31 cellular contexts compared by ENCODE assay signal in the genomic region with DNA sequence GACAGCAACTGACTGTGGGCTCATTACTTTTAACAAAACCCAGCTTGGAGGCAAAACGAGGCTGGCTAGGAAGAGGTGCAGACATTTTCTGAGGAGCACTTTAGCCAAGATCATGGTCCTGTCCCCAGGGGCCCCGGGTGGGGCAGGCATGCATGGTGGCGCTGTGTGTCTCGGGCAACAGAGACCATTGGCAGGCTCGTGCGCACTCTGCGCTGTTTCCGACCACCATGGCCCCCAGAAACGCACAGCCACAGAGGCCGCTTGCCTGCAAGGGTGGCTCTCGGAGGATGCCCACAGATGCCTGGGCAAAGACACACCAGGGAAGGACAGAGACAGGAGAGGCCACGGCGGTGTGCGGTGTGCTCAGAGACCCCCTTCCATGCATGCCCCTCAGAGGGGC. TPM values are rescaled to one million over a fixed set of nuclear protein-coding genes. Genes with fewer than 3 reads are reported as not detected.
"Had no signal": no experiment of that assay in that cellular context is flagged by ENCODE, and none has a peak within 500 bp of the region (broad histone marks: within the 10 kb centered on the region; RNA-seq: fewer than 3 reads in every experiment).

No MANE protein-coding gene starts in this region.

- H3K4me2 ChIP-seq: hepatocyte had no signal

- H3K4me3 ChIP-seq: coronary artery, esophagus muscularis mucosa, gastrocnemius medialis, heart right ventricle, hepatocyte had no signal

- H3K9me3 ChIP-seq: esophagus muscularis mucosa, gastrocnemius medialis, heart right ventricle had no signal

- H3K27ac Mint-ChIP-seq: activated CD8-positive, alpha-beta T cell treated with anti-CD3 and anti-CD28 coated beads for 36 hours; activated naive CD8-positive, alpha-beta T cell; activated T-helper 17 cell treated with anti-CD3 and anti-CD28 coated beads, Interleukin-2, amount 50 U/mL, for 72 hours; dendritic cell treated with granulocyte-macrophage colony-stimulating factor and Interleukin-4, amounts not matched to agents 40 ng/mL and 50 ng/mL, for 4 days; effector memory CD8-positive, alpha-beta T cell had no signal

- H3K4me3 Mint-ChIP-seq: activated CD8-positive, alpha-beta T cell treated with anti-CD3 and anti-CD28 coated beads for 36 hours; activated naive CD8-positive, alpha-beta T cell; activated T-cell treated with anti-CD3 and anti-CD28 coated beads, Interleukin-2, amount 50 U/mL, for 4 hours; activated T-helper 17 cell treated with anti-CD3 and anti-CD28 coated beads, Interleukin-2, amount 50 U/mL, for 72 hours; dendritic cell treated with granulocyte-macrophage colony-stimulating factor and Interleukin-4, amounts not matched to agents 40 ng/mL and 50 ng/mL, for 4 days; effector memory CD8-positive, alpha-beta T cell; WTC11 had no signal

- ATAC-seq: activated T-cell treated with anti-CD3 and anti-CD28 coated beads, Interleukin-2, amount 50 U/mL, for 4 hours; activated T-helper 17 cell treated with anti-CD3 and anti-CD28 coated beads, Interleukin-2, amount 50 U/mL, for 72 hours; foreskin keratinocyte; gastrocnemius medialis; heart right ventricle; WTC11 had no signal

- H3K4me1 Mint-ChIP-seq: activated T-helper 17 cell treated with anti-CD3 and anti-CD28 coated beads, Interleukin-2, amount 50 U/mL, for 72 hours had no signal

- H3K27ac ChIP-seq: coronary artery, esophagus muscularis mucosa, foreskin keratinocyte, gastrocnemius medialis, heart right ventricle, hepatocyte had no signal

- DNase-seq: activated CD4-positive, alpha-beta T cell treated with anti-CD3 and anti-CD28 coated beads for 1 hour; activated CD4-positive, alpha-beta T cell treated with anti-CD3 and anti-CD28 coated beads for 48 hours; activated CD4-positive, alpha-beta T cell treated with anti-CD3 and anti-CD28 coated beads, Interleukin-2, amount 50 U/mL, for 1 hour; activated CD4-positive, alpha-beta T cell treated with anti-CD3 and anti-CD28 coated beads, Interleukin-2, amount 50 U/mL, for 48 hours; activated CD8-positive, alpha-beta memory T cell treated with anti-CD3 and anti-CD28 coated beads for 24 hours; activated effector memory CD4-positive, alpha-beta T cell treated with Interleukin-2 at 50 U/mL for 16 hours; activated gamma-delta T cell treated with Interleukin-2 at 50 U/mL for 16 hours; activated naive CD4-positive, alpha-beta T cell treated with anti-CD3 and anti-CD28 coated beads, Interleukin-2, amount 50 U/mL, for 16 hours; activated naive CD4-positive, alpha-beta T cell treated with Interleukin-2 at 50 U/mL for 16 hours; activated T-cell treated with anti-CD3 and anti-CD28 coated beads, Interleukin-2, amount 50 U/mL, for 4 hours; amniotic stem cell; anterior cingulate cortex; central memory CD4-positive, alpha-beta T cell; effector CD4-positive, alpha-beta T cell; effector memory CD8-positive, alpha-beta T cell; erythroblast; foreskin keratinocyte; gastrocnemius medialis had no signal

- H3K4me1 ChIP-seq: foreskin keratinocyte, gastrocnemius medialis had no signal

- H3K36me3 ChIP-seq: esophagus muscularis mucosa, gastrocnemius medialis, heart right ventricle had no signal

- FAIRE-seq: astrocyte had no signal

- H3K9me3 Mint-ChIP-seq: activated CD8-positive, alpha-beta T cell treated with anti-CD3 and anti-CD28 coated beads for 36 hours; activated T-cell treated with anti-CD3 and anti-CD28 coated beads, Interleukin-2, amount 50 U/mL, for 4 hours; activated T-helper 17 cell treated with anti-CD3 and anti-CD28 coated beads, Interleukin-2, amount 50 U/mL, for 72 hours; dendritic cell treated with granulocyte-macrophage colony-stimulating factor and Interleukin-4, amounts not matched to agents 40 ng/mL and 50 ng/mL, for 4 days; effector memory CD8-positive, alpha-beta T cell; WTC11 had no signal

- H3K79me2 ChIP-seq: hepatocyte had no signal

- H2AFZ ChIP-seq: hepatocyte had no signal

- H3K36me3 Mint-ChIP-seq: activated naive CD8-positive, alpha-beta T cell; WTC11 had no signal

RNA-seq across cellular contexts. Expression of a gene that starts 6.7 kb away (rescaled TPM):
- total RNA-seq: activated CD8-positive, alpha-beta T cell treated with anti-CD3 and anti-CD28 coated beads for 36 hours; activated T-cell treated with anti-CD3 and anti-CD28 coated beads, Interleukin-2, amount 50 U/mL, for 4 hours; activated T-helper 17 cell treated with anti-CD3 and anti-CD28 coated beads, Interleukin-2, amount 50 U/mL, for 72 hours; astrocyte; cerebellum; esophagus muscularis mucosa; foreskin keratinocyte; gastrocnemius medialis; heart right ventricle; hepatocyte; T-helper 1 cell treated with Interleukin-12 subunit alpha and Interleukin-12 subunit beta and Interleukin-4 antibody, amounts not matched to agents 30 ng/mL and 1 ng/mL, for 36 hours had no signal
- polyA plus RNA-seq: adipose tissue, foreskin keratinocyte, hepatocyte had no signal
